ENCODE assay signal across 32 cellular contexts in the genomic region with DNA sequence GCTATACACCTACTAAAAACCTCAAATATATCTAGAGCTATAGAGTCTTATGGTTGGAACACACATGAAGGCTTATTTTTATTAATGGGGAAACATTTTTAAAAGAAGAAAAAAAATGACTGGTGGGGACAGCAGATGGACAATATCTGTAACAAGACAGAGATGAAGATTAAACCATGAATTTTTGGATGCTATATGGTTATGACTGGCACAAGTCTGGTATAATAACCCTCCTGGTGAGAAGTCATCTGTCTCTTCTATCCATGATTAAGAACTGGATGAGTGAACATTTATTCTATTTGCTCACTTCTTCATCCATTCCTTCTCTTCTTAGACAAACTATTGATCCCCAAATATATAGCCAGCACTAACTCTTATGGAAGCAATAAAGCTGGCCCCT.
"Had no signal": no experiment of that assay in that cellular context is flagged by ENCODE, and none has a peak within 500 bp of the region (broad histone marks: within the 10 kb centered on the region; RNA-seq: fewer than 3 reads in every experiment).

No MANE protein-coding gene starts in this region.

- H3K27ac ChIP-seq: adrenal gland, body of pancreas, brain microvascular endothelial cell, breast epithelium, VCaP had no signal

- DNase-seq: activated B cell treated with CpG ODN at 0.5 μM for 24 hours; activated CD4-positive, alpha-beta memory T cell treated with anti-CD3 and anti-CD28 coated beads for 36 hours; activated CD4-positive, alpha-beta T cell treated with anti-CD3 and anti-CD28 coated beads for 4 hours; activated CD4-positive, alpha-beta T cell treated with anti-CD3 and anti-CD28 coated beads, Interleukin-2, amount 10 ng/mL, durations not matched to agents 24 days and 14 days; activated CD4-positive, alpha-beta T cell treated with anti-CD3 and anti-CD28 coated beads, Interleukin-2, amount 50 U/mL, for 1 hour; activated CD4-positive, alpha-beta T cell treated with anti-CD3 and anti-CD28 coated beads, Interleukin-2, amount 50 U/mL, for 4 hours; activated CD4-positive, CD25-positive, alpha-beta regulatory T cell treated with anti-CD3 and anti-CD28 coated beads, Interleukin-2, amount 50 U/mL, for 72 hours; activated CD8-positive, alpha-beta memory T cell treated with anti-CD3 and anti-CD28 coated beads, Interleukin-2, amount 50 U/mL, for 4 hours; activated CD8-positive, alpha-beta T cell treated with anti-CD3 and anti-CD28 coated beads for 36 hours; activated effector memory CD4-positive, alpha-beta T cell treated with anti-CD3 and anti-CD28 coated beads, Interleukin-2, amount 50 U/mL, for 16 hours; activated gamma-delta T cell treated with Interleukin-2 at 50 U/mL for 16 hours; activated naive CD4-positive, alpha-beta T cell; activated naive CD4-positive, alpha-beta T cell treated with anti-CD3 and anti-CD28 coated beads for 36 hours; activated naive CD4-positive, alpha-beta T cell treated with anti-CD3 and anti-CD28 coated beads, Interleukin-2, amount 50 U/mL, for 16 hours; activated naive CD8-positive, alpha-beta T cell treated with anti-CD3 and anti-CD28 coated beads for 36 hours; activated T-cell treated with anti-CD3 and anti-CD28 coated beads for 4 hours; activated T-cell treated with anti-CD3 and anti-CD28 coated beads, Interleukin-2, amount 50 U/mL, for 1 hour; activated T-cell treated with anti-CD3 and anti-CD28 coated beads, Interleukin-2, amount 50 U/mL, for 4 hours; activated T-cell treated with anti-CD3 and anti-CD28 coated beads, Interleukin-2, amount 50 U/mL, for 72 hours; adrenal gland; amniotic stem cell; aorta; body of pancreas; brain microvascular endothelial cell; central memory CD4-positive, alpha-beta T cell; T-helper 1 cell; T-helper 2 cell; T-helper 9 cell had no signal

- ATAC-seq: activated CD8-positive, alpha-beta T cell treated with anti-CD3 and anti-CD28 coated beads for 36 hours; activated naive CD4-positive, alpha-beta T cell treated with anti-CD3 and anti-CD28 coated beads, Interleukin-2, amount 50 U/mL, for 72 hours; activated T-cell treated with anti-CD3 and anti-CD28 coated beads, Interleukin-2, amount 50 U/mL, for 4 hours; activated T-cell treated with anti-CD3 and anti-CD28 coated beads, Interleukin-2, amount 50 U/mL, for 72 hours; activated T-helper 17 cell treated with anti-CD3 and anti-CD28 coated beads, Interleukin-2, amount 50 U/mL, for 72 hours; body of pancreas had no signal

- H3K4me3 ChIP-seq: adrenal gland, body of pancreas, breast epithelium had no signal

- H3K27me3 ChIP-seq: body of pancreas, brain microvascular endothelial cell had no signal

- H3K9me3 ChIP-seq: adrenal gland, body of pancreas, breast epithelium had no signal

- H3K4me1 ChIP-seq: adrenal gland, breast epithelium had no signal

- H3K36me3 ChIP-seq: adrenal gland, brain microvascular endothelial cell, breast epithelium had no signal
